9 cellular contexts compared by ENCODE assay signal in the genomic region with DNA sequence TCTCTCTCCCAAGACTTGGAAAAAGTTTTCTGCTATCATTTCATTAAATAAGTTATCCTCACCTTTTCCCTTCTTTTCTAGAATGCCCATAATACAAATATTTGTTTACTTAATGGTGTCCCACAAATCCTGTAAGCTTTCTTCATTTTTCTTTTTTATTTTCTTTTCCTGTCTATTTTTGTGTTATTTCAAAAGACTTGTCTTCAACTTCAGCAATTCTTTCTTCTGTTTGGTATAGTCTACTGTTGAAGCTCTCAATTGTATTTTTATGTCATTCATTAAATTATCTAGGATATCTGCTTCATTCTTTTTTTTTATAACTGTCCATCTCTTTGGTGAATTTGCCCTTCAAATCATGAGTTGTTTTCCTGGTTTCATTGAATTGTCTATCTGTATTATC. TPM values are rescaled to one million over a fixed set of nuclear protein-coding genes. Genes with fewer than 3 reads are reported as not detected.
"Had no signal": no experiment of that assay in that cellular context is flagged by ENCODE, and none has a peak within 500 bp of the region (broad histone marks: within the 10 kb centered on the region; RNA-seq: fewer than 3 reads in every experiment).

No MANE protein-coding gene starts in this region.

- DNase-seq: GDM1, GF-D8 had no signal

- H3K4me3 ChIP-seq: GM12878 had no signal

- ATAC-seq: GM12878 had no signal

- FAIRE-seq: G401.6, GM12878, GM12891, GM12892, GM18507, GM19239 had no signal

RNA-seq across cellular contexts. Expression of gene PLA2G12B, which starts 25.1 kb away (rescaled TPM):
- total RNA-seq: G401, GM12878 had no signal
- polyA plus RNA-seq: GM12878 had no signal
